ENCODE assay signal across 15 cellular contexts in the genomic region with DNA sequence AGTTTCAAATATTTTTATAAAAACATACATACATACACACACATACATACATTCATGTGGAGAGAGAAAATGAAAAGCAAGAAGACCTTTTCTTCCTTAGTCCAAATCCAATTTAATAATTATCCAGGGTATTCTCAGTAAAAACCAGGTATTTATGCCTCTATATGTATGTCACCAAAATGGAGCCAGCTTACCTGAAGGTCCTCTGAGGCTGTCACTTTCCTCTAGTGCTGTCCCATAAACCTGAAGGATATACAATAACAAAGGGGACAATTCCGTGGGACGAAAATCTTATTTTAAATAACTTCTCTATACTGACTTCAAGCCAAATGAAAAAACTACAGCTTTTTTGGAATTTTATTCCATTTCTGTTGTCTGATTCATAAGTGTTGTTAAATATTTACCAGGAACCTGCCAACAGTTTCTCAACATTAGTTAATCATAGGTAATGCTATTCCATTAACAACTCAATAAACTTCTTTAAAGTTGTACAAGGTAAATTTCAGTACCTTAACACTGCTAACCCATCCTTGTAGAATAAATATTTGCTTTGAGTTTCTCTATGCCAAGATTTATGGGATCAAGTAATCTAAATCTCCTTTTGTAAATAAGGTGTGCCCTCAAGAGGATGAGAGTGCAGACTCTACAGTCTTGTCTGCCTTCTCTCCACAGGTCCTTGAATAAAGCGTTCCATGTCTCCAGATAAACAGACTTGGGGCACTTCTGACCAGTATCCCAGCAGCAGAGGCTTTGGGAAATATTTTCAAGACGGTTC.
DNase-seq lines count a peak whose midpoint lies in the region; ATAC-seq and TF ChIP-seq lines count a peak whose summit lies in the region.
"Had no signal": no experiment of that assay in that cellular context is flagged by ENCODE, and none has a peak within 500 bp of the region (broad histone marks: within the 10 kb centered on the region; RNA-seq: fewer than 3 reads in every experiment).

No MANE protein-coding gene starts in this region.

- in situ Hi-C loops in GM23248 (cut with MboI) = no loop called here

- H3K4me1 ChIP-seq in GM23248 (ENCODE audit: insufficient read depth) (peaks cover 35% of the 10 kb centered on the region), RWPE2 (ENCODE audit: insufficient read depth, poor library complexity, severe bottlenecking) (peaks cover 49% of the 10 kb centered on the region)
- H3K4me1 ChIP-seq: HAP-1 had no signal

- H3F3A ChIP-seq in GM23248 (ENCODE audit: insufficient read depth) = peaks cover 28% of the 10 kb centered on the region

- no peak overlapping the region for H3K27ac Mint-ChIP-seq in type B pancreatic cell
- H3K27ac Mint-ChIP-seq: CD4-positive, alpha-beta T cell; naive thymus-derived CD4-positive, alpha-beta T cell; stimulated activated effector memory CD8-positive, alpha-beta T cell treated with anti-CD3 and anti-CD28 coated beads, Interleukin-12 subunit alpha, Interleukin-12 subunit beta, amount 100 ng/mL, for 72 hours had no signal

- no peaks in the 10 kb centered on the region for H3K4me1 Mint-ChIP-seq in type B pancreatic cell (ENCODE audit: unreplicated experiment)
- H3K4me1 Mint-ChIP-seq: naive thymus-derived CD4-positive, alpha-beta T cell; stimulated activated effector memory CD8-positive, alpha-beta T cell treated with anti-CD3 and anti-CD28 coated beads, Interleukin-12 subunit alpha, Interleukin-12 subunit beta, amount 100 ng/mL, for 72 hours had no signal

- H3K79me2 ChIP-seq in GM23248 (ENCODE audit: insufficient read depth) = no peaks in the 10 kb centered on the region

- H3K4me2 ChIP-seq in GM23248 (ENCODE audit: unreplicated experiment) = peak overlapping the region; percentile 58

- H3K9me2 ChIP-seq in GM23248 (ENCODE audit: insufficient read depth) = no peaks in the 10 kb centered on the region

- H3K4me3 ChIP-seq in GM23248 (0 out of 2 replicates have a peak overlapping the region, but pooled peaks have one; percentile 12), RWPE2 (ENCODE audit: severe bottlenecking) (no peak overlapping the region)
- H3K4me3 ChIP-seq: HAP-1, SK-N-MC had no signal

- peak overlapping the region; percentile 8 for H3K4me3 Mint-ChIP-seq in type B pancreatic cell
- H3K4me3 Mint-ChIP-seq: CD4-positive, alpha-beta T cell; naive thymus-derived CD4-positive, alpha-beta T cell; stimulated activated effector memory CD8-positive, alpha-beta T cell treated with anti-CD3 and anti-CD28 coated beads, Interleukin-12 subunit alpha, Interleukin-12 subunit beta, amount 100 ng/mL, for 72 hours had no signal

- no peak overlapping the region for H3K9ac ChIP-seq in GM23248

- H3K27ac ChIP-seq in GM23248 (peak overlapping the region; percentile 61), RWPE2 (ENCODE audit: poor library complexity, severe bottlenecking) (peak overlapping the region; percentile 90)
- H3K27ac ChIP-seq: SK-N-MC had no signal

- H3K36me3 Mint-ChIP-seq in type B pancreatic cell = peaks cover 10% of the 10 kb centered on the region
- H3K36me3 Mint-ChIP-seq: naive thymus-derived CD4-positive, alpha-beta T cell; stimulated activated effector memory CD8-positive, alpha-beta T cell treated with anti-CD3 and anti-CD28 coated beads, Interleukin-12 subunit alpha, Interleukin-12 subunit beta, amount 100 ng/mL, for 72 hours had no signal

- DNase-seq in GM23248 (peak; percentile 72), RWPE2 (ENCODE audit: low spot score) (no peak), left lobe of liver (ENCODE audit: low spot score) (no peak), type B pancreatic cell (ENCODE audit: extremely low spot score, unreplicated experiment) (no peak), DMS 273 (lab: John Stamatoyannopoulos, UW; ENCODE audit: unreplicated experiment) (no peak)
- no peak for DNase-seq in effector CD4-positive, alpha-beta T cell
- DNase-seq: CD4-positive, alpha-beta T cell; head of caudate nucleus; naive thymus-derived CD4-positive, alpha-beta T cell; retina; stimulated activated CD4-positive, alpha-beta T cell treated with anti-CD3 and anti-CD28 coated beads, Interleukin-4, amount 100 ng/mL, for 4 hours had no signal

- H2AFZ ChIP-seq in GM23248 = no peak overlapping the region

- H3K27me3 Mint-ChIP-seq in type B pancreatic cell = peaks cover 8% of the 10 kb centered on the region

- ATAC-seq in RWPE2 (ENCODE audit: low read depth) (peak; percentile 65), left lobe of liver (peak; percentile 44), HG03460 (IDR thresholded peaks at IDR 0.05; ENCODE audit: unreplicated experiment) (no peak)
- ATAC-seq: naive thymus-derived CD4-positive, alpha-beta T cell; stimulated activated effector memory CD8-positive, alpha-beta T cell treated with anti-CD3 and anti-CD28 coated beads, Interleukin-12 subunit alpha, Interleukin-12 subunit beta, amount 100 ng/mL, for 72 hours had no signal

- H3K9me3 ChIP-seq in GM23248 (ENCODE audit: low read depth) (no peaks in the 10 kb centered on the region), RWPE2 (ENCODE audit: severe bottlenecking) (no peaks in the 10 kb centered on the region)
- H3K9me3 ChIP-seq: HAP-1 had no signal

- peaks cover 12% of the 10 kb centered on the region for H3K9me3 Mint-ChIP-seq in type B pancreatic cell
- H3K9me3 Mint-ChIP-seq: stimulated activated effector memory CD8-positive, alpha-beta T cell treated with anti-CD3 and anti-CD28 coated beads, Interleukin-12 subunit alpha, Interleukin-12 subunit beta, amount 100 ng/mL, for 72 hours had no signal

- no peaks in the 10 kb centered on the region for H4K20me1 ChIP-seq in GM23248 (ENCODE audit: insufficient read depth)

- no peak for TF ChIP-seq CTCF in RWPE2 (IDR thresholded peaks at IDR 0.05; ENCODE audit: poor library complexity, severe bottlenecking)
- no peak for TF ChIP-seq CTCF in type B pancreatic cell (conservative IDR thresholded peaks at IDR 0.05)

- H3K36me3 ChIP-seq in GM23248 (ENCODE audit: low read depth) (no peaks in the 10 kb centered on the region), RWPE2 (ENCODE audit: low read depth) (no peaks in the 10 kb centered on the region)
- H3K36me3 ChIP-seq: HAP-1 had no signal

- WGBS in GM23248 (ENCODE audit: low coverage in 1 of 2, low lambda C conversion rate in 2 of 2, missing lambda C conversion rate in 2 of 2), 2 experiments = 8 to 15% methylated on average over 4 of the region's 4 CpGs

- H3K27me3 ChIP-seq in GM23248 (replicated peaks; ENCODE audit: insufficient read depth) (no peaks in the 10 kb centered on the region), RWPE2 (ENCODE audit: insufficient read depth, poor library complexity, severe bottlenecking) (no peaks in the 10 kb centered on the region)
